Comparison of ENCODE assay signal across 25 cellular contexts in the genomic region with DNA sequence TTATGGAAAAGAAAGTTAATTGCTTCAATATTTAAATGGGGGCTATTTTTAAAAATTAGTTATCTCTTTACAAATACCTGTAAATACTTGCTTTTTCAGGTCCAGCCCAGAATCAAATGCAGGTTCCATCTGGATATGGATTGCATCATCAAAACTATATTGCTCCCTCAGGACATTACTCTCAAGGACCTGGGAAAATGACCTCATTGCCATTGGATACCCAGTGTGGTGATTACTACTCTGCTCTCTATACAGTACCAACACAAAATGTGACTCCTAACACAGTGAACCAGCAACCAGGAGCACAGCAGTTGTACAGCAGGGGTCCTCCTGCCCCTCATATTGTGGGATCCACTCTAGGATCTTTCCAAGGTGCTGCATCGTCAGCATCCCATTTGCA. TPM values are rescaled to one million over a fixed set of nuclear protein-coding genes. Genes with fewer than 3 reads are reported as not detected.
DNase-seq lines count a peak whose midpoint lies in the region; ATAC-seq and TF ChIP-seq lines count a peak whose summit lies in the region.
"Had no signal": no experiment of that assay in that cellular context is flagged by ENCODE, and none has a peak within 500 bp of the region (broad histone marks: within the 10 kb centered on the region; RNA-seq: fewer than 3 reads in every experiment).

No MANE protein-coding gene starts in this region.

- H3K9ac ChIP-seq in mammary epithelial cell (ENCODE audit: insufficient read depth, low read length) = no peak overlapping the region
- H3K9ac ChIP-seq: SK-N-SH had no signal

- H3K4me3 Mint-ChIP-seq in CD4-positive, alpha-beta T cell = no peak overlapping the region
- no peak overlapping the region for H3K4me3 Mint-ChIP-seq in GM23338
- H3K4me3 Mint-ChIP-seq: activated CD4-positive, alpha-beta T cell treated with anti-CD3 and anti-CD28 coated beads, Interleukin-2, amount 10 ng/mL, durations not matched to agents 24 days and 14 days; activated naive CD4-positive, alpha-beta T cell treated with anti-CD3 and anti-CD28 coated beads for 36 hours; brain; natural killer cell treated with Interleukin-12 subunit alpha and Interleukin-12 subunit beta and Interleukin-15 and Interleukin-18, amount 100 ng/mL, for 72 hours had no signal

- H3K27ac ChIP-seq in CD4-positive, alpha-beta T cell (ENCODE audit: low read depth, low read length) = no peak overlapping the region
- no peak overlapping the region for H3K27ac ChIP-seq in GM23338 (ENCODE audit: low read depth)
- H3K27ac ChIP-seq in mammary epithelial cell (ENCODE audit: insufficient read depth, low read depth, low read length) = no peak overlapping the region
- peak overlapping the region; percentile 17 for H3K27ac ChIP-seq in osteoblast (ENCODE audit: low read depth, low read length)
- H3K27ac ChIP-seq: C4-2B, lower lobe of right lung, suprapubic skin, WERI-Rb-1 had no signal

- no peaks in the 10 kb centered on the region for H3K9me3 ChIP-seq in CD4-positive, alpha-beta T cell (ENCODE audit: control insufficient read depth, low read length)
- H3K9me3 ChIP-seq in mammary epithelial cell (replicated peaks; ENCODE audit: insufficient read depth, low read length) (no peaks in the 10 kb centered on the region), osteoblast (ENCODE audit: low read depth, low read length) (no peaks in the 10 kb centered on the region)
- H3K9me3 ChIP-seq: lower lobe of right lung, SK-N-SH, suprapubic skin had no signal

- no peaks in the 10 kb centered on the region for H3F3A ChIP-seq in GM23338 (replicated peaks; ENCODE audit: low read depth)

- H3K27me3 ChIP-seq in CD4-positive, alpha-beta T cell (ENCODE audit: control insufficient read depth, insufficient read depth, low read length) = no peaks in the 10 kb centered on the region
- H3K27me3 ChIP-seq in GM23338 (ENCODE audit: insufficient read depth) (no peaks in the 10 kb centered on the region), mammary epithelial cell (ENCODE audit: insufficient read depth, low read length) (no peaks in the 10 kb centered on the region), osteoblast (ENCODE audit: insufficient read depth, low read length) (no peaks in the 10 kb centered on the region)
- H3K27me3 ChIP-seq: suprapubic skin had no signal

- peak overlapping the region; percentile 49 for H3K27ac Mint-ChIP-seq in CD4-positive, alpha-beta T cell
- peak overlapping the region; percentile 13; the same call in 1 of the 2 replicates for H3K27ac Mint-ChIP-seq in GM23338
- H3K27ac Mint-ChIP-seq: activated naive CD4-positive, alpha-beta T cell treated with anti-CD3 and anti-CD28 coated beads for 36 hours; natural killer cell treated with Interleukin-12 subunit alpha and Interleukin-12 subunit beta and Interleukin-15 and Interleukin-18, amount 100 ng/mL, for 72 hours had no signal

- H4K20me1 ChIP-seq in GM23338 (replicated peaks; ENCODE audit: insufficient read depth) (peaks cover 19% of the 10 kb centered on the region), mammary epithelial cell (ENCODE audit: insufficient read depth, low read length) (peaks cover 3% of the 10 kb centered on the region), osteoblast (ENCODE audit: insufficient read depth, low read length) (peaks cover 35% of the 10 kb centered on the region)

- TF ChIP-seq CTCF in CD4-positive, alpha-beta T cell (IDR thresholded peaks at IDR 0.05) = no peak
- TF ChIP-seq CTCF in GM23338 (conservative IDR thresholded peaks at IDR 0.05; ENCODE audit: low read depth in 2 of 2) (no peak), mammary epithelial cell (conservative IDR thresholded peaks at IDR 0.05 in 1 of 2, IDR thresholded peaks at IDR 0.05 in 1 of 2; ENCODE audit: extremely low read depth in 1 of 2, insufficient read depth in 1 of 2, low read depth in 1 of 2, low read length in 2 of 2) (no peak), osteoblast (IDR thresholded peaks at IDR 0.05; ENCODE audit: extremely low read depth, low read depth, low read length) (no peak)

- H3K4me2 ChIP-seq in GM23338 = no peak overlapping the region
- H3K4me2 ChIP-seq in mammary epithelial cell (ENCODE audit: insufficient read depth, low read depth, low read length) = no peak overlapping the region
- H3K4me2 ChIP-seq in osteoblast (ENCODE audit: insufficient read depth, low read length) = no peak overlapping the region
- H3K4me2 ChIP-seq: SK-N-SH had no signal

- peaks cover 48% of the 10 kb centered on the region for H3K4me1 Mint-ChIP-seq in CD4-positive, alpha-beta T cell (ENCODE audit: low read depth)
- H3K4me1 Mint-ChIP-seq in GM23338 = peaks cover 15% of the 10 kb centered on the region

- no peak for DNase-seq in CD4-positive, alpha-beta T cell
- DNase-seq in GM23338 (ENCODE audit: low spot score) (no peak), mammary epithelial cell (peak; percentile 30), osteoblast (ENCODE audit: insufficient read length, low spot score, missing footprints) (no peak)
- no peak for DNase-seq in activated CD8-positive, alpha-beta memory T cell treated with anti-CD3 and anti-CD28 coated beads for 24 hours
- DNase-seq: activated CD4-positive, alpha-beta T cell treated with anti-CD3 and anti-CD28 coated beads, Interleukin-2, amount 10 ng/mL, durations not matched to agents 24 days and 14 days; activated naive CD4-positive, alpha-beta T cell treated with anti-CD3 and anti-CD28 coated beads for 36 hours; activated T-cell treated with anti-CD3 and anti-CD28 coated beads, Interleukin-2, amount 50 U/mL, for 48 hours; DND-41; foreskin melanocyte; lower lobe of right lung; NCI-H1092 treated with DMSO at 0.1 percent for 48 hours; NCI-H1930; retina; SK-N-SH; stimulated activated CD4-positive, alpha-beta T cell treated with anti-CD3 and anti-CD28 coated beads, Interleukin-2, amount 100 ng/mL, for 48 hours; WERI-Rb-1 had no signal

- no TSS peak for BruUV-seq in mammary epithelial cell (replicated peaks; lab: Mats Ljungman, UMichigan)

- intact Hi-C loops in CD4-positive, alpha-beta T cell (cut with DNase I, micrococcal nuclease) = no loop called here
- intact Hi-C loops in mammary epithelial cell (cut with micrococcal nuclease) = no loop called here

- ATAC-seq in CD4-positive, alpha-beta T cell (ENCODE audit: poor library complexity) = no peak
- ATAC-seq in GM23338 (no peak), HG03196 (IDR thresholded peaks at IDR 0.05; ENCODE audit: unreplicated experiment) (no peak), HG03439 (IDR thresholded peaks at IDR 0.05; ENCODE audit: unreplicated experiment) (no peak)
- ATAC-seq in activated CD4-positive, CD25-positive, alpha-beta regulatory T cell treated with anti-CD3 and anti-CD28 coated beads, Interleukin-2, amount 50 U/mL, for 24 hours = no peak
- ATAC-seq: natural killer cell treated with Interleukin-12 subunit alpha and Interleukin-12 subunit beta and Interleukin-15 and Interleukin-18, amount 100 ng/mL, for 72 hours had no signal

- peaks cover 3% of the 10 kb centered on the region; the same call in 1 of the 2 replicates for H3K4me1 ChIP-seq in GM23338 (ENCODE audit: insufficient read depth)
- H3K4me1 ChIP-seq in mammary epithelial cell (ENCODE audit: insufficient read depth, low read length) = no peaks in the 10 kb centered on the region
- H3K4me1 ChIP-seq in osteoblast (ENCODE audit: insufficient read depth, low read length) = no peaks in the 10 kb centered on the region
- H3K4me1 ChIP-seq: lower lobe of right lung had no signal

- POLR2A ChIA-PET in CD4-positive, alpha-beta T cell (lab: Charles Lee) = no interaction called here

- H2AFZ ChIP-seq in GM23338 (no peak overlapping the region), mammary epithelial cell (ENCODE audit: low read depth, low read length) (no peak overlapping the region), osteoblast (ENCODE audit: low read length) (no peak overlapping the region)

- H3K4me3 ChIP-seq in GM23338 = no peak overlapping the region
- no peak overlapping the region for H3K4me3 ChIP-seq in mammary epithelial cell (replicated peaks in 1 of 3; ENCODE audit: insufficient read depth in 1 of 3, low read depth in 2 of 3, low read length in 3 of 3)
- H3K4me3 ChIP-seq in osteoblast (ENCODE audit: insufficient read depth, low read length) = no peak overlapping the region
- H3K4me3 ChIP-seq: GM12878, lower lobe of right lung, suprapubic skin had no signal

- peaks cover 6% of the 10 kb centered on the region for H3K36me3 ChIP-seq in GM23338 (ENCODE audit: insufficient read depth)
- peaks cover 21% of the 10 kb centered on the region for H3K36me3 ChIP-seq in mammary epithelial cell (ENCODE audit: insufficient read depth, low read length)
- peaks cover 24% of the 10 kb centered on the region for H3K36me3 ChIP-seq in osteoblast (ENCODE audit: insufficient read depth, low read length)

- 85% methylated on average over 1 of the region's 1 CpG for WGBS in mammary epithelial cell (ENCODE audit: low coverage, missing lambda C conversion rate)

- H3K79me2 ChIP-seq in GM23338 (replicated peaks; ENCODE audit: insufficient read depth) (peaks cover 66% of the 10 kb centered on the region), mammary epithelial cell (ENCODE audit: insufficient read depth, low read length) (peaks cover 94% of the 10 kb centered on the region), osteoblast (ENCODE audit: insufficient read depth, low read length) (peaks cover 95% of the 10 kb centered on the region)

- CTCF ChIA-PET in CD4-positive, alpha-beta T cell (lab: Charles Lee) = interaction anchor here (2.0 kb wide), 1 partner anchor 29 kb away, joined by 7 read pairs; the partner anchor contains the start of gene SEC24B
- CTCF ChIA-PET in mammary epithelial cell (lab: Charles Lee; ENCODE audit: low non-redundant PET) = no interaction called here

- dilution Hi-C loops in mammary epithelial cell (cut with HindIII; ENCODE audit: low sequenced_read_pairs) = no loop called here

- no peaks in the 10 kb centered on the region for H3K9me3 Mint-ChIP-seq in CD4-positive, alpha-beta T cell
- H3K9me3 Mint-ChIP-seq in GM23338 = no peaks in the 10 kb centered on the region
- H3K9me3 Mint-ChIP-seq: activated CD4-positive, alpha-beta T cell treated with anti-CD3 and anti-CD28 coated beads, Interleukin-2, amount 10 ng/mL, durations not matched to agents 24 days and 14 days; activated naive CD4-positive, alpha-beta T cell treated with anti-CD3 and anti-CD28 coated beads for 36 hours; natural killer cell treated with Interleukin-12 subunit alpha and Interleukin-12 subunit beta and Interleukin-15 and Interleukin-18, amount 100 ng/mL, for 72 hours had no signal

- H3K9me2 ChIP-seq in GM23338 (ENCODE audit: insufficient read depth) = no peaks in the 10 kb centered on the region
- H3K9me2 ChIP-seq: SK-N-SH had no signal

- H3K36me3 Mint-ChIP-seq in CD4-positive, alpha-beta T cell (ENCODE audit: low read depth) = peaks cover 47% of the 10 kb centered on the region
- peaks cover 31% of the 10 kb centered on the region for H3K36me3 Mint-ChIP-seq in GM23338 (ENCODE audit: low read depth)

- in situ Hi-C loops in mammary epithelial cell (cut with MboI; ENCODE audit: low sequenced_read_pairs in 2 of 2) = no loop called here

- H3K27me3 Mint-ChIP-seq in CD4-positive, alpha-beta T cell = no peaks in the 10 kb centered on the region
- H3K27me3 Mint-ChIP-seq in GM23338 (ENCODE audit: insufficient read depth, low read depth, poor library complexity) = no peaks in the 10 kb centered on the region
- H3K27me3 Mint-ChIP-seq: activated CD4-positive, alpha-beta T cell treated with anti-CD3 and anti-CD28 coated beads, Interleukin-2, amount 10 ng/mL, durations not matched to agents 24 days and 14 days; brain; natural killer cell treated with Interleukin-12 subunit alpha and Interleukin-12 subunit beta and Interleukin-15 and Interleukin-18, amount 100 ng/mL, for 72 hours had no signal

RNA-seq across cellular contexts. Expression of gene SEC24B, which starts 29.2 kb away (rescaled TPM):
- 10 to 100 TPM; 41.5 to 45.9 TPM for total RNA-seq in CD4-positive, alpha-beta T cell
- 30.1 and 32.8 TPM in 2 replicates for total RNA-seq in GM23338 (2014; rRNA removed; shearing (Covaris generic))
- polyA plus RNA-seq in GM23338 (2016; fragmentation: Nextera tagmentation; extraction: Ambion mirVana) = 9.2 and 9.4 TPM in 2 replicates
- total RNA-seq in mammary epithelial cell = 10 to 100 TPM; 22.0 to 34.7 TPM
- polyA plus RNA-seq in mammary epithelial cell = 44.8 TPM
- polyA minus RNA-seq in mammary epithelial cell = 63.1 TPM
- 18.1 and 22.7 TPM in 2 replicates for total RNA-seq in osteoblast
